8 cellular contexts compared by ENCODE assay signal in the genomic region with DNA sequence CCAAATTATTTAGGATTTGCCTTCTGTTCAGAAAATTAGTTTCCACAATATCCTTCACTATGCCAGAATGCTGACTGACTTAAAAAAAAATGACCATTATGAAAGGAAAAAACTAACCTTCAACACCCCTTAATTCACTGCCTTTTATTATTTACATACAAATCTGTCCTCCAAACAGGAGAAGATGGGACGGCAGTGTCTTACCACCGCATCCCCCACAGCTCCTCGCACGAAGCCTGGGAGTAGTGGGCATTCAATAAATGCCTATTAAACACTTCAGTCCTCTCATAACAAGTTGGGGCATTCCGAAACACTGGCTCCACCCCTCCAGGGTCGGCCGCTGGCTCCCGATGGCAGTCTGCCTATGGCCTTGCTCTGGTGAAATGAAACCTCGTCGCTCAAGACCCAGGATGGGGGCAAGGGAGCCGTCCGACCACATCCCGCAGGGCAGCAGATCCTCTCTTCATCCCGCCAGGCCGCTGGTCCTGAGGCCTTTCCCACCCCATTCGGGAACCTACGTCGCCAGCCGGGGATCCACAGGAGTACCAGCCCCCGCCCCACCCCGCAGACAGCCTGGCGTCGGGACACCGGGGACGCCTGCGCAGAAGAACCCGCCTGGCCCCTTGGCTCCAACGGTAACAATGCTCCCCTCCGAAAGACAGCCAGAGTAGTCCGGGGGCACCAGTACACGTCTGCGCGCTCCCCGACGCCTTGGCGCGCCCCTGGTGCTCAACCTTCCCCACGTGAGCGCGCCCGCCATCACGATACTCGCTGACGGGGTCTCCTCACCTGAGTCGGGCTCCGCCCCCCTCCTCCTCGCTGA. TPM values are rescaled to one million over a fixed set of nuclear protein-coding genes. Genes with fewer than 3 reads are reported as not detected.
DNase-seq lines count a peak whose midpoint lies in the region; ATAC-seq, FAIRE-seq and TF ChIP-seq lines count a peak whose summit lies in the region.

No MANE protein-coding gene starts in this region.

- H2AFZ ChIP-seq in ACC112 (ENCODE audit: low read length, unreplicated experiment): peak overlapping the region; percentile 76
- peak overlapping the region; percentile 87 for H2AFZ ChIP-seq in endothelial cell of umbilical vein (ENCODE audit: low read depth, low read length)

- POLR2A ChIA-PET in activated CD8-positive, alpha-beta T cell treated with anti-CD3 and anti-CD28 coated beads for 36 hours (lab: Charles Lee): interaction anchor here (0.7 to 3.0 kb wide), 7 partner anchors 9 to 436 kb away, joined by 3 to 42 read pairs (median 6); a partner anchor contains a TSS
- POLR2A ChIA-PET in endothelial cell of umbilical vein (lab: Charles Lee): interaction anchor here (0.6 to 2.2 kb wide), 4 partner anchors 11 to 128 kb away, joined by 3 to 9 read pairs (median 6); a partner anchor contains a TSS

- no peaks in the 10 kb centered on the region for H3K9me3 Mint-ChIP-seq in activated CD8-positive, alpha-beta T cell treated with anti-CD3 and anti-CD28 coated beads for 36 hours

- H3K4me3 Mint-ChIP-seq in activated CD8-positive, alpha-beta T cell treated with anti-CD3 and anti-CD28 coated beads for 36 hours: peak overlapping the region; percentile 97

- peaks cover 18% of the 10 kb centered on the region for H3K4me1 ChIP-seq in ACC112 (ENCODE audit: control insufficient read depth, insufficient read depth, low read length, unreplicated experiment)
- peaks cover 17% of the 10 kb centered on the region for H3K4me1 ChIP-seq in endothelial cell of umbilical vein (ENCODE audit: control insufficient read depth, extremely low read depth, insufficient read depth, low read length)

- H3K4me2 ChIP-seq in endothelial cell of umbilical vein (ENCODE audit: insufficient read depth, low read length): peak overlapping the region; percentile 97

- H3K27me3 Mint-ChIP-seq in activated CD8-positive, alpha-beta T cell treated with anti-CD3 and anti-CD28 coated beads for 36 hours: no peaks in the 10 kb centered on the region

- peaks cover 47% of the 10 kb centered on the region for H3K79me2 ChIP-seq in ACC112 (ENCODE audit: control insufficient read depth, insufficient read depth, low read length, unreplicated experiment)
- peaks cover 42% of the 10 kb centered on the region for H3K79me2 ChIP-seq in endothelial cell of umbilical vein (ENCODE audit: control insufficient read depth, insufficient read depth, low read length)

- H3K4me1 Mint-ChIP-seq in activated CD8-positive, alpha-beta T cell treated with anti-CD3 and anti-CD28 coated beads for 36 hours (ENCODE audit: low read depth): peaks cover 31% of the 10 kb centered on the region

- H4K20me1 ChIP-seq in endothelial cell of umbilical vein (replicated peaks; ENCODE audit: control insufficient read depth, extremely low read depth, insufficient read depth, low read length): no peaks in the 10 kb centered on the region

- peak; percentile 29 for ATAC-seq in HG02938 (IDR thresholded peaks at IDR 0.05; ENCODE audit: unreplicated experiment)
- ATAC-seq in activated CD8-positive, alpha-beta T cell treated with anti-CD3 and anti-CD28 coated beads for 36 hours: peak; percentile 65

- H3K4me3 ChIP-seq in ACC112 (ENCODE audit: low read depth, low read length) (peak overlapping the region; percentile 91), endothelial cell of umbilical vein (replicated peaks in 1 of 3; ENCODE audit: insufficient read depth in 1 of 3, low read depth in 1 of 3, low read length in 3 of 3) (peak overlapping the region; percentile 45 to 97 (median 84))

- peak overlapping the region; percentile 98 for H3K9ac ChIP-seq in endothelial cell of umbilical vein (replicated peaks; ENCODE audit: extremely low read depth, insufficient read depth, low read length)

- FAIRE-seq in GM18507 (lab: Jason Lieb, UNC) (no peak), endothelial cell of umbilical vein (lab: Jason Lieb, UNC) (no peak)

- H3K27me3 ChIP-seq in ACC112 (ENCODE audit: insufficient read depth, low read length) (no peaks in the 10 kb centered on the region), endothelial cell of umbilical vein (ENCODE audit: control insufficient read depth in 2 of 2, insufficient read depth in 2 of 2, low read length in 2 of 2) (no peaks in the 10 kb centered on the region)

- peaks cover 18% of the 10 kb centered on the region for H3K36me3 Mint-ChIP-seq in activated CD8-positive, alpha-beta T cell treated with anti-CD3 and anti-CD28 coated beads for 36 hours (ENCODE audit: low read depth)

- dilution Hi-C loops in endothelial cell of umbilical vein (cut with MboI; ENCODE audit: extremely low pct_ligation_motif_present, low sequenced_read_pairs): no loop called here

- intact Hi-C loops in activated CD8-positive, alpha-beta T cell treated with anti-CD3 and anti-CD28 coated beads for 36 hours (cut with micrococcal nuclease): loop anchor here (10.0 kb wide), 1 partner anchor 50 kb away; no protein-coding TSS in a partner anchor
- intact Hi-C loops in endothelial cell of umbilical vein (cut with micrococcal nuclease): loop anchor here (1.0 kb wide), 1 partner anchor 21 kb away; a partner anchor contains a TSS

- H3K9me3 ChIP-seq in endothelial cell of umbilical vein (replicated peaks; ENCODE audit: control insufficient read depth, insufficient read depth, low read length): no peaks in the 10 kb centered on the region

- H3K9me1 ChIP-seq in endothelial cell of umbilical vein (replicated peaks; ENCODE audit: control insufficient read depth, extremely low read depth, insufficient read depth, low read length): no peaks in the 10 kb centered on the region

- H3K36me3 ChIP-seq in ACC112 (ENCODE audit: insufficient read depth, low read length): no peaks in the 10 kb centered on the region
- no peaks in the 10 kb centered on the region for H3K36me3 ChIP-seq in endothelial cell of umbilical vein (ENCODE audit: control insufficient read depth in 2 of 2, extremely low read depth in 1 of 2, insufficient read depth in 2 of 2, low read length in 2 of 2)

- peak; percentile 22 for DNase-seq in GM18507 (ENCODE audit: extremely low spot score, insufficient read length, low read depth)
- DNase-seq in NCI-H2196 treated with DMSO at 0.1 percent for 48 hours (lab: John Stamatoyannopoulos, UW; ENCODE audit: unreplicated experiment): peak; percentile 90
- DNase-seq in activated CD8-positive, alpha-beta T cell treated with anti-CD3 and anti-CD28 coated beads for 36 hours: peak; percentile 94
- DNase-seq in endothelial cell of umbilical vein (ENCODE audit: low read depth, low spot score): peak; percentile 89
- peak; percentile 47 for DNase-seq in mucosa of gallbladder (ENCODE audit: low spot score)
- peak; percentile 93 for DNase-seq in stimulated activated naive CD4-positive, alpha-beta T cell treated with Interleukin-2 at 50 U/mL for 16 hours (lab: John Stamatoyannopoulos, UW)

- H3K27ac ChIP-seq in ACC112 (ENCODE audit: low read depth, low read length) (peak overlapping the region; percentile 95), endothelial cell of umbilical vein (ENCODE audit: insufficient read depth, low read depth, low read length) (peak overlapping the region; percentile 94)

- CTCF ChIA-PET in activated CD8-positive, alpha-beta T cell treated with anti-CD3 and anti-CD28 coated beads for 36 hours (lab: Charles Lee): interaction anchor here (1.3 to 1.5 kb wide), 3 partner anchors 21 to 58 kb away, joined by 3 to 6 read pairs (median 3); a partner anchor contains a TSS
- CTCF ChIA-PET in endothelial cell of umbilical vein (lab: Charles Lee): interaction anchor here (0.6 to 1.5 kb wide), 3 partner anchors 24 to 592 kb away, joined by 3 read pairs; no protein-coding TSS in a partner anchor

- no peak for TF ChIP-seq CTCF in activated CD8-positive, alpha-beta T cell treated with anti-CD3 and anti-CD28 coated beads for 36 hours (IDR thresholded peaks at IDR 0.05)
- no peak for TF ChIP-seq CTCF in endothelial cell of umbilical vein (IDR thresholded peaks at IDR 0.05; ENCODE audit: extremely low read depth in 1 of 2, insufficient read depth in 1 of 2, low read depth in 1 of 2, low read length in 2 of 2)

- H3K27ac Mint-ChIP-seq in activated CD8-positive, alpha-beta T cell treated with anti-CD3 and anti-CD28 coated beads for 36 hours: peak overlapping the region; percentile 98

- BruUV-seq in endothelial cell of umbilical vein (replicated peaks; lab: Mats Ljungman, UMichigan): TSS peak; percentile 35

- TF ChIP-seq POLR2A in endothelial cell of umbilical vein (IDR thresholded peaks at IDR 0.05; ENCODE audit: low read depth, low read length): peak; percentile 74

RNA-seq across cellular contexts. Expression of a gene that starts 0.6 kb away (rescaled TPM):
- 1 to 10 TPM; 8.6 to 8.8 TPM for total RNA-seq in activated CD8-positive, alpha-beta T cell treated with anti-CD3 and anti-CD28 coated beads for 36 hours
- total RNA-seq in endothelial cell of umbilical vein (9.6 and 10.0 TPM in 2 replicates), mucosa of gallbladder (12.1 TPM)
- polyA plus RNA-seq in endothelial cell of umbilical vein: 12.5 and 13.7 TPM in 2 replicates
- polyA plus RNA-seq in endothelial cell of umbilical vein (2011; cell fraction: cytosol; rRNA removed): 8.7 and 10.0 TPM in 2 replicates
- polyA plus RNA-seq in endothelial cell of umbilical vein (2011; cell fraction: nucleus; rRNA removed): 15.4 and 18.9 TPM in 2 replicates
- polyA plus RNA-seq in endothelial cell of umbilical vein (2012): 5.6 and 6.7 TPM in 2 replicates
- 27.4 and 30.3 TPM in 2 replicates for polyA minus RNA-seq in endothelial cell of umbilical vein
- polyA minus RNA-seq in endothelial cell of umbilical vein (2011; cell fraction: cytosol; rRNA and poly(A)+ RNA removed): 14.2 TPM
- 15.0 and 23.9 TPM in 2 replicates for polyA minus RNA-seq in endothelial cell of umbilical vein (2011; cell fraction: nucleus; rRNA and poly(A)+ RNA removed)

RNA-seq across cellular contexts. Expression of a gene that starts 21.1 kb away (rescaled TPM):
- total RNA-seq in activated CD8-positive, alpha-beta T cell treated with anti-CD3 and anti-CD28 coated beads for 36 hours: 10 to 100 TPM; 66.9 to 70.5 TPM
- total RNA-seq in endothelial cell of umbilical vein (17.2 and 21.2 TPM in 2 replicates), mucosa of gallbladder (19.3 TPM)
- polyA plus RNA-seq in endothelial cell of umbilical vein: 6.3 and 9.0 TPM in 2 replicates
- 16.5 and 18.2 TPM in 2 replicates for polyA plus RNA-seq in endothelial cell of umbilical vein (2011; cell fraction: cytosol; rRNA removed)
- 8.7 and 11.1 TPM in 2 replicates for polyA plus RNA-seq in endothelial cell of umbilical vein (2011; cell fraction: nucleus; rRNA removed)
- polyA plus RNA-seq in endothelial cell of umbilical vein (2012): 20.3 and 23.5 TPM in 2 replicates
- polyA minus RNA-seq in endothelial cell of umbilical vein: 9.9 and 11.0 TPM in 2 replicates
- 23.9 TPM for polyA minus RNA-seq in endothelial cell of umbilical vein (2011; cell fraction: cytosol; rRNA and poly(A)+ RNA removed)
- 5.5 and 5.9 TPM in 2 replicates for polyA minus RNA-seq in endothelial cell of umbilical vein (2011; cell fraction: nucleus; rRNA and poly(A)+ RNA removed)

RNA-seq across cellular contexts. Expression of a gene that starts 42.1 kb away (rescaled TPM):
- 10 to 100 TPM; 62.8 to 64.6 TPM for total RNA-seq in activated CD8-positive, alpha-beta T cell treated with anti-CD3 and anti-CD28 coated beads for 36 hours
- total RNA-seq in endothelial cell of umbilical vein: 91.2 and 103 TPM in 2 replicates
- 247 and 267 TPM in 2 replicates for polyA plus RNA-seq in endothelial cell of umbilical vein
- polyA plus RNA-seq in endothelial cell of umbilical vein (2011; cell fraction: cytosol; rRNA removed): 202 and 220 TPM in 2 replicates
- 142 and 147 TPM in 2 replicates for polyA plus RNA-seq in endothelial cell of umbilical vein (2011; cell fraction: nucleus; rRNA removed)
- 90.9 and 136 TPM in 2 replicates for polyA plus RNA-seq in endothelial cell of umbilical vein (2012)
- polyA minus RNA-seq in endothelial cell of umbilical vein: 105 and 118 TPM in 2 replicates
- 69.9 TPM for polyA minus RNA-seq in endothelial cell of umbilical vein (2011; cell fraction: cytosol; rRNA and poly(A)+ RNA removed)
- polyA minus RNA-seq in endothelial cell of umbilical vein (2011; cell fraction: nucleus; rRNA and poly(A)+ RNA removed): 44.0 and 47.2 TPM in 2 replicates
- 125 TPM for total RNA-seq in mucosa of gallbladder

Comparison
In these comparisons a context has a peak if more than half of its experiments do, and no peak if none do; other contexts are left out.
1. Peak in every context shown above with its lines: DNase-seq, ATAC-seq, H3K4me3 ChIP-seq and H3K27ac ChIP-seq.
2. DNase-seq: peak in every context shown above with its lines; median percentile 94 in activated CD8-positive, alpha-beta T cell treated with anti-CD3 and anti-CD28 coated beads for 36 hours; 93 in stimulated activated naive CD4-positive, alpha-beta T cell treated with Interleukin-2 at 50 U/mL for 16 hours; 90 in NCI-H2196 treated with DMSO at 0.1 percent for 48 hours; 89 in endothelial cell of umbilical vein; 47 in mucosa of gallbladder; 22 in GM18507.